In genomic region chr1:23407036-23407630, GRCh38 we compare ENCODE assay signal across 17 cellular contexts.
"Had no signal": no experiment of that assay in that cellular context is flagged by ENCODE, and none has a peak within 500 bp of the region (broad histone marks: within the 10 kb centered on the region; RNA-seq: fewer than 3 reads in every experiment).

No MANE protein-coding gene starts in this region.

- H3K27me3 ChIP-seq: suprapubic skin, vagina had no signal

- H3K9me3 ChIP-seq: lower lobe of right lung, suprapubic skin, vagina had no signal

- H3K36me3 ChIP-seq: vagina had no signal

- ATAC-seq: activated CD8-positive, alpha-beta T cell treated with anti-CD3 and anti-CD28 coated beads for 36 hours; activated T-helper 17 cell treated with anti-CD3 and anti-CD28 coated beads, Interleukin-2, amount 50 U/mL, for 72 hours; lower lobe of right lung had no signal

- FAIRE-seq: TTC549 had no signal

- H3K27ac ChIP-seq: lower lobe of right lung, suprapubic skin, vagina had no signal

- DNase-seq: activated CD4-positive, alpha-beta T cell treated with anti-CD3 and anti-CD28 coated beads for 48 hours; activated CD4-positive, CD25-positive, alpha-beta regulatory T cell; activated CD8-positive, alpha-beta T cell treated with anti-CD3 and anti-CD28 coated beads for 36 hours; activated naive CD4-positive, alpha-beta T cell treated with Interleukin-2 at 50 U/mL for 16 hours; activated naive CD8-positive, alpha-beta T cell treated with anti-CD3 and anti-CD28 coated beads, Interleukin-2, amount 10 ng/mL, durations not matched to agents 7 days and 5 days; activated T-cell treated with anti-CD3 and anti-CD28 coated beads, Interleukin-2, amount 50 U/mL, for 1 hour; foreskin melanocyte; head of caudate nucleus; lower lobe of right lung; stimulated activated CD4-positive, alpha-beta T cell treated with anti-CD3 and anti-CD28 coated beads, Interleukin-12 subunit alpha, Interleukin-12 subunit beta, amount 100 ng/mL, for 4 hours; stimulated activated CD4-positive, alpha-beta T cell treated with anti-CD3 and anti-CD28 coated beads, Interleukin-1b, Interleukin-23, amount 100 ng/mL, for 48 hours; stimulated activated naive CD4-positive, alpha-beta T cell treated with Interleukin-2 at 50 U/mL for 16 hours had no signal

- H3K4me3 ChIP-seq: coronary artery, lower lobe of right lung, suprapubic skin, vagina had no signal
